8 cellular contexts compared by ENCODE assay signal in the genomic region with DNA sequence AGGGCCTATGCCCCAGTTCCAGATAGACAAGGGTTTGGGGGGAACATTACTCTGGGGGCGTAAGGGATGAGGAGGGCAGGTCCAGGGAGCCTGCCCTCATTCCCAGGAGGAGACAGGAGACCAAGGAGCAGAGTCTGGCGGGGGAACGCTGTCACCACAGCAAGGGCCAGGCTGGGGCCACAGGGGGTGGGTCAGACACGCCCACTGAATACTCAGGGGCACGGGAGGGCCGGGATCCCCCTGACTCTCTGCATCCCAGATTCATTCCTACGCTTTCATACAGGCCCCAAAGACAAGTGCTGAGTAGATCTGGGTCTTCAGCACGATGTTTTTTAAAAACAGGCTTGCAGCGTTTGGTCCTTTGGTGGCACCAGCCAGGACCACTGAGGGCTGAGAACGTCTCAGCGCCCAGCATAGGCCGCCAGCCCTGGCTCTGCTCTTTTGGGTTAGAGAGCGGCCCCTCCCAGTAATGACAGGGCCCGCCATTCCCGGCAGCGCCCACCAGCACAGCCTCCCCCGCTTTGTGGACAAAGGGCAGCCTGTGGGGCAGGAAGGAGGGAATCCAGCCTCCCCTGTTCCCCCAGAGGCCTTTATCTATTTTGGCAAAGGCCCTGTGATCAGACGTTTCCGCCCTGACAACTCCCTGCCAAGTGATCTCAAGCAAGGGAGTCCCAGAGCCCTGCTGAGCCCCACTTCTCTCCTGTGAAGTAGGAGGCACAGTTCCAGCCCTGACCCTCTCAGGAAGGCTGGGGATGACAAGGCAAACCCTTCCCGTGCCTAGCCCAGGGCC. TPM values are rescaled to one million over a fixed set of nuclear protein-coding genes. Genes with fewer than 3 reads are reported as not detected.
DNase-seq lines count a peak whose midpoint lies in the region; ATAC-seq, FAIRE-seq and TF ChIP-seq lines count a peak whose summit lies in the region.

No MANE protein-coding gene starts in this region.

- DNase-seq in body of pancreas (peak in 3 of 4 donors; percentile 41 to 73 (median 51)), kidney (peak; percentile 93), globus pallidus (ENCODE audit: low spot score) (no peak), middle frontal gyrus (ENCODE audit: extremely low spot score, low spot score) (no peak), NCI-H2107 treated with DMSO at 0.1 percent for 48 hours (lab: John Stamatoyannopoulos, UW; ENCODE audit: unreplicated experiment) (no peak), NCI-H2227 treated with DMSO at 0.1 percent for 48 hours (lab: John Stamatoyannopoulos, UW) (no peak)

- TF ChIP-seq POLR2A in GM19193 (IDR thresholded peaks at IDR 0.05; ENCODE audit: extremely low read depth, insufficient read depth, insufficient read length) (peak; percentile 5), body of pancreas (IDR thresholded peaks at IDR 0.05) (no peak)

- no peak for FAIRE-seq in kidney (lab: Jason Lieb, UNC)

- H3K4me3 ChIP-seq in body of pancreas, result no peak overlapping the region
- H3K4me3 ChIP-seq in kidney (ENCODE audit: low read length in 2 of 2), result no peak overlapping the region
- no peak overlapping the region for H3K4me3 ChIP-seq in skeletal muscle satellite cell (ENCODE audit: low read length)

- WGBS in body of pancreas, 2 donors, result 50 to 67% methylated on average over 5 to 20 of the region's 20 CpGs

- H3K4me2 ChIP-seq in skeletal muscle satellite cell (ENCODE audit: low read length), result no peak overlapping the region

- peak; percentile 43 for ATAC-seq in body of pancreas

- intact Hi-C loops in body of pancreas (cut with DNase I), result no loop called here
- intact Hi-C loops in kidney (cut with DNase I), result no loop called here

- no peaks in the 10 kb centered on the region for H3K36me3 ChIP-seq in body of pancreas (replicated peaks in 1 of 2; ENCODE audit: insufficient read depth in 1 of 2, low read depth in 2 of 2)
- H3K36me3 ChIP-seq in kidney (ENCODE audit: control insufficient read depth in 1 of 2, insufficient read depth in 2 of 2, low read length in 2 of 2), result no peaks in the 10 kb centered on the region
- H3K36me3 ChIP-seq in skeletal muscle satellite cell (ENCODE audit: insufficient read depth, low read length), result peaks cover 30% of the 10 kb centered on the region

- H3K27ac ChIP-seq in body of pancreas (peak overlapping the region; percentile 17 to 80 (median 79)), kidney (ENCODE audit: low read depth in 2 of 2, low read length in 2 of 2) (peak overlapping the region; percentile 87 to 89)

- peaks cover 69% of the 10 kb centered on the region for H3K4me1 ChIP-seq in body of pancreas
- H3K4me1 ChIP-seq in kidney (ENCODE audit: control insufficient read depth in 1 of 2, insufficient read depth in 1 of 2, low read depth in 1 of 2, low read length in 2 of 2), result peaks cover 58 to 60% of the 10 kb centered on the region in 2 donors
- peaks cover 89% of the 10 kb centered on the region for H3K4me1 ChIP-seq in skeletal muscle satellite cell (ENCODE audit: control insufficient read depth, insufficient read depth, low read length)

- no peaks in the 10 kb centered on the region for H3K27me3 ChIP-seq in body of pancreas
- no peaks in the 10 kb centered on the region for H3K27me3 ChIP-seq in skeletal muscle satellite cell (ENCODE audit: control insufficient read depth, insufficient read depth, low read length)

- H3K9me3 ChIP-seq in body of pancreas, result no peaks in the 10 kb centered on the region
- no peaks in the 10 kb centered on the region for H3K9me3 ChIP-seq in kidney (ENCODE audit: control insufficient read depth in 1 of 2, low read length in 2 of 2)
- H3K9me3 ChIP-seq in skeletal muscle satellite cell (replicated peaks; ENCODE audit: low read length), result no peaks in the 10 kb centered on the region

- H3K9ac ChIP-seq in kidney (ENCODE audit: low read length in 2 of 2) (peak overlapping the region; percentile 10 to 19), skeletal muscle satellite cell (ENCODE audit: low read depth, low read length) (peak overlapping the region; percentile 3)

- TF ChIP-seq CTCF in body of pancreas (IDR thresholded peaks at IDR 0.05) (no peak), kidney (IDR thresholded peaks at IDR 0.05; ENCODE audit: borderline replicate concordance, extremely low read depth, insufficient read depth) (no peak)

RNA-seq across cellular contexts. Expression of a gene that starts 24.9 kb away (rescaled TPM):
- 10 to 100 TPM; 15.5 to 23.6 TPM for total RNA-seq in body of pancreas
- total RNA-seq in kidney, result 82.1 TPM
- 14.9 TPM for polyA plus RNA-seq in kidney (ENCODE audit: insufficient read depth, low read depth, low replicate concordance)
- total RNA-seq in skeletal muscle satellite cell (2012; rRNA removed), result 21.0 and 27.1 TPM in 2 replicates

Comparison
In these comparisons a context has a peak if more than half of its experiments do, and no peak if none do; other contexts are left out.
1. DNase-seq: peak in body of pancreas (3 of 4) and kidney (single experiment); none in globus pallidus (single experiment), middle frontal gyrus (single experiment), NCI-H2107 treated with DMSO at 0.1 percent for 48 hours (single experiment) and NCI-H2227 treated with DMSO at 0.1 percent for 48 hours (single experiment).